In the genomic region with DNA sequence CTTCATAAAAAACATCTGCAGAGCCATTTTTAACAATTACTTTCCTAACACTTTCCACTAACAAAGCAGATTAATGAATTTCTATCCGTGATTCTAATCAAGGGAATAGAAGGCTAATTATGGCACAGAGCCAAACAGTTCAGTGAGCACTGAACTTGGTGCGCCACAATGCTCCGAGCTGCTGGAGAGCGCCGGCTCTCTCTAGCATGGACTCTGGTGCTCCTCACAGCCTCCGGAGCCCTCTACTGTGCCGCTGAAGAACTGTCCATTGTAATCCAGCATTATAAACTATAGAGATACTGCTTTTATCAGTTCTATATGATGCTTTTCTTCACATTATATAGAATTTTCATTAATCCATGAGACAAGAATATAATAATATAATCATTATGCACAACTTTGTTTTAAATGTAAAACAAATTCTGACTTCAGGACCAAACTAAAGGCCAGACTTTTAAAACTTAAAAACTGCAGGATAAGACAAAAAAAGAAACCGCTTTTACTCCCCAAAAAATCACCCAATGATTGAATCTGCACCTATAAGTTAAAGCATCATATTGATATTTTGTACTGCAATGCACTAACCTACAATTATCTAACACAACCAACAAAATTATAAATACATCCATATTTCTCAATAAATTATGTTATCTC, we compare ENCODE assay signal across 7 cellular contexts.
DNase-seq lines count a peak whose midpoint lies in the region; TF ChIP-seq lines count a peak whose summit lies in the region.

No MANE protein-coding gene starts in this region.

- H3K4me1 Mint-ChIP-seq in brain: peaks cover 6% of the 10 kb centered on the region
- H3K4me1 Mint-ChIP-seq in activated naive CD4-positive, alpha-beta T cell treated with anti-CD3 and anti-CD28 coated beads, Interleukin-2, amount 10 ng/mL, durations not matched to agents 7 days and 5 days: peaks cover under 1% of the 10 kb centered on the region

- peak; percentile 77 to 84 for TF ChIP-seq CTCF in brain (conservative IDR thresholded peaks at IDR 0.05)

- H3K27ac Mint-ChIP-seq in brain: peak overlapping the region in 1 of 5 experiments; percentile 19
- H3K27ac Mint-ChIP-seq in activated naive CD4-positive, alpha-beta T cell treated with anti-CD3 and anti-CD28 coated beads, Interleukin-2, amount 10 ng/mL, durations not matched to agents 7 days and 5 days: no peak overlapping the region

- CTCF ChIA-PET in activated naive CD4-positive, alpha-beta T cell treated with anti-CD3 and anti-CD28 coated beads, Interleukin-2, amount 10 ng/mL, durations not matched to agents 7 days and 5 days (lab: Charles Lee): interaction anchor here (0.6 to 1.2 kb wide), 4 partner anchors 13 to 117 kb away, joined by 3 read pairs; no protein-coding TSS in a partner anchor

- H3K36me3 Mint-ChIP-seq in brain: peaks cover 26% of the 10 kb centered on the region
- H3K36me3 Mint-ChIP-seq in activated naive CD4-positive, alpha-beta T cell treated with anti-CD3 and anti-CD28 coated beads, Interleukin-2, amount 10 ng/mL, durations not matched to agents 7 days and 5 days: peaks cover 21% of the 10 kb centered on the region

- peaks cover 7% of the 10 kb centered on the region for H3K27me3 Mint-ChIP-seq in brain
- H3K27me3 Mint-ChIP-seq in activated naive CD4-positive, alpha-beta T cell treated with anti-CD3 and anti-CD28 coated beads, Interleukin-2, amount 10 ng/mL, durations not matched to agents 7 days and 5 days: no peaks in the 10 kb centered on the region

- DNase-seq in H4 (ENCODE audit: low spot score) (peak; percentile 63), NCI-H2171 treated with DMSO at 0.1 percent for 48 hours (lab: John Stamatoyannopoulos, UW) (peak; percentile 67), iris pigment epithelial cell (ENCODE audit: low read depth) (peak; percentile 82), superior temporal gyrus (ENCODE audit: extremely low spot score) (peak; percentile 90), ecto neural progenitor cell (ENCODE audit: low spot score) (no peak)
- no peak for DNase-seq in activated naive CD4-positive, alpha-beta T cell treated with anti-CD3 and anti-CD28 coated beads, Interleukin-2, amount 10 ng/mL, durations not matched to agents 7 days and 5 days

- no peaks in the 10 kb centered on the region for H3K9me3 Mint-ChIP-seq in brain
- H3K9me3 Mint-ChIP-seq in activated naive CD4-positive, alpha-beta T cell treated with anti-CD3 and anti-CD28 coated beads, Interleukin-2, amount 10 ng/mL, durations not matched to agents 7 days and 5 days: peaks cover 9% of the 10 kb centered on the region

- no peak overlapping the region for H3K4me3 Mint-ChIP-seq in brain
- no peak overlapping the region for H3K4me3 Mint-ChIP-seq in activated naive CD4-positive, alpha-beta T cell treated with anti-CD3 and anti-CD28 coated beads, Interleukin-2, amount 10 ng/mL, durations not matched to agents 7 days and 5 days

Comparison
In these comparisons a context has a peak if more than half of its experiments do, and no peak if none do; other contexts are left out.
1. DNase-seq: peak in H4 (single experiment), NCI-H2171 treated with DMSO at 0.1 percent for 48 hours (single experiment), iris pigment epithelial cell (single experiment) and superior temporal gyrus (single experiment); none in activated naive CD4-positive, alpha-beta T cell treated with anti-CD3 and anti-CD28 coated beads, Interleukin-2, amount 10 ng/mL, durations not matched to agents 7 days and 5 days (single experiment) and ecto neural progenitor cell (single experiment).